In the genomic region with DNA sequence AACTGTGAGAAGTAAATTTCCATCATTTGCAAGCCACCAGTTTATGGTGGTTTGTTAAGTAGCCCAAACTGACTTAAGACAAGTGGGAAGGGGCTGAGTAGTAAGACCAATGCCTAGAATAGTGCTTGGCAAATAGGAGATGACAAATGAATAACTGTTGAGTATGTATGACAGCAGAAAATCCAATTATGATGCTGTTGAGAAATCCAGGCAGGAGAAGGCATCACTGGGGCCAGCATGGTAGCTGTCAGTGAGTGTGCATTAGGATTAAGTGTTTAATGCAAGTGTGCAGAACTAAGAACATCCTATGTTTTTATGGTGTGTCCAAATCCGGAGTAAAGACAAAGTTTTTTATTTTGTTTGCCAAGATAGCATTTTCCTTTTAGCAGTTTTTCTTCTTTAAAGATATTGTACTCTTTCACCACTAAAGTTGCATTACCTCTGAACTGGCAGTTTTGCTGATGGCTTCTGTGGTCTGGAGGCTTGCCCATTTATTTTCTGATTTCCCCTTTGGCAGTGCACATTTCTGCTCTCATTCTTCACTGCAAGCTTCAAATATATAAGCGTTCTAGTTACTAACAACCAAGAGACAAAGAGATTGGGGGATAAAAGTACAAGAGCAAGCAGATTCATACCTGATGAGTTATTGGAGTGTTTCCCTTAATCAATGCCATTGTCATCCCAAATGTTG, we compare ENCODE assay signal across 15 cellular contexts.
A peak's percentile ranks its signal among the peaks of the same experiment; 100 is the strongest.
DNase-seq lines count a peak whose midpoint lies in the region; ATAC-seq and TF ChIP-seq lines count a peak whose summit lies in the region.
"Had no signal": no experiment of that assay in that cellular context is flagged by ENCODE, and none has a peak within 500 bp of the region (broad histone marks: within the 10 kb centered on the region; RNA-seq: fewer than 3 reads in every experiment).

No MANE protein-coding gene starts in this region.

- H3K4me3 ChIP-seq in astrocyte of the cerebellum (ENCODE audit: low read depth, low read length) = no peak overlapping the region
- H3K4me3 ChIP-seq in neutrophil (ENCODE audit: low read depth in 1 of 2, low read length in 1 of 2) = no peak overlapping the region
- H3K4me3 ChIP-seq: suprapubic skin had no signal

- DNase-seq in NCI-H446 treated with DMSO at 0.1 percent for 48 hours (lab: John Stamatoyannopoulos, UW) (peak; percentile 18), astrocyte of the cerebellum (ENCODE audit: low read depth) (peak; percentile 79), AG20443 (ENCODE audit: low spot score) (no peak), T-helper 17 cell (no peak)
- no peak for DNase-seq in activated T-cell treated with anti-CD3 and anti-CD28 coated beads, Interleukin-2, amount 50 U/mL, for 72 hours
- DNase-seq: activated CD4-positive, alpha-beta T cell treated with anti-CD3 and anti-CD28 coated beads, Interleukin-2, amount 50 U/mL, for 4 hours; activated effector memory CD4-positive, alpha-beta T cell treated with anti-CD3 and anti-CD28 coated beads, Interleukin-2, amount 50 U/mL, for 16 hours; caudate nucleus; NCI-H187; occipital lobe; T-helper 2 cell had no signal

- no peaks in the 10 kb centered on the region for H3K36me3 ChIP-seq in neutrophil
- H3K36me3 ChIP-seq: suprapubic skin had no signal

- no peak overlapping the region for H3K4me3 Mint-ChIP-seq in T-helper 17 cell
- H3K4me3 Mint-ChIP-seq in activated T-cell treated with anti-CD3 and anti-CD28 coated beads, Interleukin-2, amount 50 U/mL, for 72 hours = no peak overlapping the region

- no peaks in the 10 kb centered on the region for H3K27me3 ChIP-seq in neutrophil
- H3K27me3 ChIP-seq: suprapubic skin had no signal

- H3K4me1 ChIP-seq in neutrophil (ENCODE audit: control insufficient read depth in 1 of 2, insufficient read depth in 1 of 2, low read depth in 1 of 2, low read length in 1 of 2) = peaks cover 29 to 59% of the 10 kb centered on the region in 2 experiments
- H3K4me1 ChIP-seq: suprapubic skin had no signal

- no peak overlapping the region for H3K27ac Mint-ChIP-seq in T-helper 17 cell
- H3K27ac Mint-ChIP-seq in activated T-cell treated with anti-CD3 and anti-CD28 coated beads, Interleukin-2, amount 50 U/mL, for 72 hours = no peak overlapping the region

- ATAC-seq in GM18868 (IDR thresholded peaks at IDR 0.05; ENCODE audit: unreplicated experiment) (peak; percentile 51), T-helper 17 cell (no peak), GM18873 (IDR thresholded peaks at IDR 0.05; ENCODE audit: low FRiP score, unreplicated experiment) (no peak)
- no peak for ATAC-seq in activated T-cell treated with anti-CD3 and anti-CD28 coated beads, Interleukin-2, amount 50 U/mL, for 72 hours (replicated peaks in 1 of 2)

- H3K9me3 ChIP-seq in neutrophil (no peaks in the 10 kb centered on the region), T-helper 17 cell (ENCODE audit: control insufficient read depth, low read length, poor library complexity, severe bottlenecking) (no peaks in the 10 kb centered on the region)
- H3K9me3 ChIP-seq: suprapubic skin had no signal

- H3K27ac ChIP-seq in neutrophil = peak overlapping the region; percentile 4
- H3K27ac ChIP-seq: suprapubic skin had no signal

- H3K4me1 Mint-ChIP-seq in T-helper 17 cell = no peaks in the 10 kb centered on the region
- no peaks in the 10 kb centered on the region for H3K4me1 Mint-ChIP-seq in activated T-cell treated with anti-CD3 and anti-CD28 coated beads, Interleukin-2, amount 50 U/mL, for 72 hours (ENCODE audit: low read depth)

- TF ChIP-seq CTCF in astrocyte of the cerebellum (IDR thresholded peaks at IDR 0.05; ENCODE audit: low read depth, low read length, missing control alignments) (no peak), neutrophil (IDR thresholded peaks at IDR 0.05) (no peak)

- no peaks in the 10 kb centered on the region for H3K36me3 Mint-ChIP-seq in T-helper 17 cell (ENCODE audit: low read depth)
- H3K36me3 Mint-ChIP-seq in activated T-cell treated with anti-CD3 and anti-CD28 coated beads, Interleukin-2, amount 50 U/mL, for 72 hours (ENCODE audit: insufficient read depth in 2 of 2) = peaks cover 0 to 1% of the 10 kb centered on the region in 2 donors

- peaks cover 15% of the 10 kb centered on the region for H3K27me3 Mint-ChIP-seq in T-helper 17 cell
- H3K27me3 Mint-ChIP-seq in activated T-cell treated with anti-CD3 and anti-CD28 coated beads, Interleukin-2, amount 50 U/mL, for 72 hours (ENCODE audit: low read depth) = no peaks in the 10 kb centered on the region

- in situ Hi-C loops in astrocyte of the cerebellum (cut with HindIII; ENCODE audit: low sequenced_read_pairs) = no loop called here

- no peaks in the 10 kb centered on the region for H3K9me3 Mint-ChIP-seq in activated T-cell treated with anti-CD3 and anti-CD28 coated beads, Interleukin-2, amount 50 U/mL, for 72 hours

Comparison
In these comparisons a context has a peak if more than half of its experiments do, and no peak if none do; other contexts are left out.
1. DNase-seq: peak in NCI-H446 treated with DMSO at 0.1 percent for 48 hours (single experiment) and astrocyte of the cerebellum (single experiment); none in AG20443 (single experiment), T-helper 17 cell (0 of 3) and activated T-cell treated with anti-CD3 and anti-CD28 coated beads, Interleukin-2, amount 50 U/mL, for 72 hours (0 of 2).